In the genomic region with DNA sequence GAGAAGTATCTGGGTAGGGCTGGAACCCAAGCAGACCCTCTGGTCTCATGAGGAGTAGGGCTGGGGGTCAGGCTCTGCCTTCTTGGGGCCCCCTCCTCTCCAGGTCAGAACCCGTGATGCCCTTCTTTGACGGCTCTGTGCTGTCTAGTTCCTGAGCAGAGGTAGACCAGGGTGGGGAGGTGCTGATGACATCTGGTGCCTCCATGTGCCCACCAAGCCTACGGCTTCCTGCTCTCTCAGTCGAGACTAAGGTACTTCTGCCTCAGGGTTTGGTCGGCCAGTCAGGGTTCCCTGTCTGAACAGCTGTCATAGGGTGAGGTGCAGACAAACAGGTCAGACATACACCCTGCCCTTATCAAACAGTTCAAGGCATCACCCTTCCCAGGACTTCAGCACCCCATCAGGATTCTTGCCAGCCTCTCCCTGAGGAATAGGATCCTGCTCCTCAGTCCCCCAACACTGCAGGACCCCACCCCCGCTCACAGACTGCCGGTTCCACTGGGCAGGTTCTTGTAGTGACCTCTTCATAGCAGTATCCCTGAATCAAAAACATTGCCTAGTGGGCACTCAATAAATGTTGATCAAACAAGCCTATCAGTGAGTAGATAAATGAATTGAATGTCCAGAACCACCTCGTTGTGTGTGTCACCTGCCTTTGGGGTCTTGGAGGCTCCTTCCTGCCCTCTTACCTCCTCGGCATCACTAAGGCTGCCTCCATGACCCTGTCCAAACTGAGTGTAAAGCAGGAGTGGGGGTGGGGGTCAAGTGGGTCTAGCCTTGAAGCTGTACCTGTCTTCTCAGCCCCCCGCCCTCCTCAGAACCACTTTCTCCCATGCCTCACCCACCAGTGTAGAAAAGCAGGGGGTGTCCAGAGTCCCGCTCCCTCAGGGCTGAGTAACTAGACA, we compare ENCODE assay signal across 25 cellular contexts.
"Had no signal": no experiment of that assay in that cellular context is flagged by ENCODE, and none has a peak within 500 bp of the region (broad histone marks: within the 10 kb centered on the region; RNA-seq: fewer than 3 reads in every experiment).

No MANE protein-coding gene starts in this region.

- H3K9me3 ChIP-seq: Peyer's patch, SJCRH30, SK-N-SH had no signal

- H3K36me3 ChIP-seq: Peyer's patch, SJCRH30 had no signal

- H3K4me2 ChIP-seq: SK-N-SH had no signal

- ATAC-seq: activated CD8-positive, alpha-beta memory T cell treated with anti-CD3 and anti-CD28 coated beads, Interleukin-2, amount 10 ng/mL, durations not matched to agents 7 days and 5 days; activated CD8-positive, alpha-beta T cell treated with anti-CD3 and anti-CD28 coated beads, Interleukin-2, amount 10 ng/mL, durations not matched to agents 7 days and 5 days; activated T-cell treated with anti-CD3 and anti-CD28 coated beads, Interleukin-2, amount 50 U/mL, for 4 hours; K562 had no signal

- H3K4me3 ChIP-seq: K562, Peyer's patch, SJCRH30 had no signal

- DNase-seq: activated CD4-positive, alpha-beta T cell treated with anti-CD3 and anti-CD28 coated beads for 48 hours; activated CD4-positive, alpha-beta T cell treated with anti-CD3 and anti-CD28 coated beads, Interleukin-2, amount 50 U/mL, for 4 hours; activated CD8-positive, alpha-beta memory T cell treated with anti-CD3 and anti-CD28 coated beads, Interleukin-2, amount 10 ng/mL, durations not matched to agents 7 days and 5 days; activated CD8-positive, alpha-beta T cell treated with anti-CD3 and anti-CD28 coated beads, Interleukin-2, amount 10 ng/mL, durations not matched to agents 7 days and 5 days; activated effector memory CD4-positive, alpha-beta T cell treated with anti-CD3 and anti-CD28 coated beads, Interleukin-2, amount 50 U/mL, for 16 hours; activated naive CD4-positive, alpha-beta T cell treated with anti-CD3 and anti-CD28 coated beads for 36 hours; activated T-cell treated with anti-CD3 and anti-CD28 coated beads, Interleukin-2, amount 50 U/mL, for 4 hours; amygdala; Karpas-422; MM.1S; NCI-H1105; NCI-H1436; NCI-H1694 treated with DMSO at 0.1 percent for 48 hours; NCI-H2029 treated with DMSO at 0.1 percent for 48 hours; NCI-H345; NCI-H510A; Peyer's patch; Right ventricle myocardium superior; SJCRH30; SK-N-SH; T-helper 1 cell had no signal

- H3K27ac ChIP-seq: Peyer's patch, RWPE1, SJCRH30, VCaP had no signal

- FAIRE-seq: astrocyte, K562 had no signal

- H3K9ac ChIP-seq: SK-N-SH had no signal

- H3K27me3 ChIP-seq: Peyer's patch, SJCRH30 had no signal

- H3K4me1 ChIP-seq: Peyer's patch, SJCRH30 had no signal
